2 cellular contexts compared by ENCODE assay signal in the genomic region with DNA sequence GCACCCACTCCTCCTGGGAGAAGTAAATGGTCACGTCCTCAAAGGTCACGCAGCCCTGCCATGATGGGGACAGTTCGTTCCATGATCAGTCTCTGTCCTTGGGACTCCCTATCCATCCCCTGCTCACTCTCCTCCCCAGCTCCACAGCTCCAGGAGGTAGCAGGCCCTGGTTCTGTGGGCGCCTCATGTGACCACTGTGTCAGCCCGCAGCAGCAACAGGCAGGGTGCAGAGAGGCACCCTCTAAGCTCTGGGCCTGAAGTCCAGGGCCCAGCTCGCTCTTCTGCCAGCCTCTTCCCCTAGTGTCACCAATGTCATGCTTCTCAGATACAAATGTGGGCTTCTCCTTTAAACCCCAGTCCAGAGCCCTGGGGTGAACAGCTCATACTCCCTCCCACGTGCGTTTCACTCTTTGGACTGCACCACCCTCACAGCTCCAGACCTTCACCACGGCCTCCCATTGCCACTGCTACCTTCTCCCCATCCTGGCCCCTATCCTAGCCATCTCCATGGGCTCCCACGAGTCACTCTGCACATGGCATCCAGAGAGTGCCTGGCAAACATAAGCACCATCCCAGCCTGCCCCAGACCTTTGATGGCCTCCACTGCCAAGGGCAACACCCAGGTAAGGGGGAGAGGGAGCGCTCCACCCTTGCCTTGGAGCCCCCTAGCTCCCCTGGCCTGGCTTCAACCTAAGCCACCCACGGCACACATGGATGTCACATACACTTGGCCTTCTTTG.
TF ChIP-seq lines count a peak whose summit lies in the region.

No MANE protein-coding gene starts in this region.

TF ChIP-seq in IMR-90, 13 proteins besides CTCF, POLR2A, EP300 and RAD21:
- TF ChIP-seq NFE2L2 (IDR thresholded peaks at IDR 0.05; ENCODE audit: low read depth, low read length): no peak
- TF ChIP-seq USF2 (IDR thresholded peaks at IDR 0.05; ENCODE audit: low read depth, low read length): no peak
- no peak for TF ChIP-seq MAZ (IDR thresholded peaks at IDR 0.05; ENCODE audit: borderline replicate concordance, low read depth, low read length)
- TF ChIP-seq MAFK (IDR thresholded peaks at IDR 0.05; ENCODE audit: low read depth, low read length): no peak
- no peak for TF ChIP-seq CHD1 (IDR thresholded peaks at IDR 0.05; ENCODE audit: low read depth, low read length)
- TF ChIP-seq CEBPB (IDR thresholded peaks at IDR 0.05; ENCODE audit: low read depth, low read length): no peak
- TF ChIP-seq SMC3 (IDR thresholded peaks at IDR 0.05; ENCODE audit: low read depth, low read length): no peak
- TF ChIP-seq BHLHE40 (IDR thresholded peaks at IDR 0.05; ENCODE audit: low read depth, low read length): no peak
- no peak for TF ChIP-seq RFX5 (IDR thresholded peaks at IDR 0.05; ENCODE audit: low read depth, low read length)
- TF ChIP-seq RCOR1 (IDR thresholded peaks at IDR 0.05; ENCODE audit: insufficient replicate concordance, low read length): no peak
- no peak for TF ChIP-seq MXI1 (IDR thresholded peaks at IDR 0.05; ENCODE audit: borderline replicate concordance, low read depth, low read length)
- TF ChIP-seq ELK1 (IDR thresholded peaks at IDR 0.05; ENCODE audit: borderline replicate concordance, low read depth, low read length): no peak
- no peak for TF ChIP-seq FOS (IDR thresholded peaks at IDR 0.05; ENCODE audit: low read depth, low read length)

TF ChIP-seq in K562, 482 proteins besides CTCF, POLR2A, EP300 and RAD21:
- no peak for TF ChIP-seq POLR2B (IDR thresholded peaks at IDR 0.05; ENCODE audit: low read depth, partially characterized antibody)
- TF ChIP-seq SRSF7 (optimal IDR thresholded peaks at IDR 0.05; ENCODE audit: low read depth, low read length): no peak
- no peak for TF ChIP-seq RFX1 (IDR thresholded peaks at IDR 0.05)
- TF ChIP-seq POLR2G (IDR thresholded peaks at IDR 0.05; ENCODE audit: low read depth, low read length): 0 out of 2 replicates have a peak, but pooled peaks have one; percentile 32
- no peak for TF ChIP-seq PHTF2 (CRISPR knock-in tag; IDR thresholded peaks at IDR 0.05)
- TF ChIP-seq TRIM25 (IDR thresholded peaks at IDR 0.05; ENCODE audit: borderline replicate concordance): no peak
- TF ChIP-seq SIRT6 (IDR thresholded peaks at IDR 0.05; ENCODE audit: low read depth, low read length): no peak
- TF ChIP-seq, protein P1, sequence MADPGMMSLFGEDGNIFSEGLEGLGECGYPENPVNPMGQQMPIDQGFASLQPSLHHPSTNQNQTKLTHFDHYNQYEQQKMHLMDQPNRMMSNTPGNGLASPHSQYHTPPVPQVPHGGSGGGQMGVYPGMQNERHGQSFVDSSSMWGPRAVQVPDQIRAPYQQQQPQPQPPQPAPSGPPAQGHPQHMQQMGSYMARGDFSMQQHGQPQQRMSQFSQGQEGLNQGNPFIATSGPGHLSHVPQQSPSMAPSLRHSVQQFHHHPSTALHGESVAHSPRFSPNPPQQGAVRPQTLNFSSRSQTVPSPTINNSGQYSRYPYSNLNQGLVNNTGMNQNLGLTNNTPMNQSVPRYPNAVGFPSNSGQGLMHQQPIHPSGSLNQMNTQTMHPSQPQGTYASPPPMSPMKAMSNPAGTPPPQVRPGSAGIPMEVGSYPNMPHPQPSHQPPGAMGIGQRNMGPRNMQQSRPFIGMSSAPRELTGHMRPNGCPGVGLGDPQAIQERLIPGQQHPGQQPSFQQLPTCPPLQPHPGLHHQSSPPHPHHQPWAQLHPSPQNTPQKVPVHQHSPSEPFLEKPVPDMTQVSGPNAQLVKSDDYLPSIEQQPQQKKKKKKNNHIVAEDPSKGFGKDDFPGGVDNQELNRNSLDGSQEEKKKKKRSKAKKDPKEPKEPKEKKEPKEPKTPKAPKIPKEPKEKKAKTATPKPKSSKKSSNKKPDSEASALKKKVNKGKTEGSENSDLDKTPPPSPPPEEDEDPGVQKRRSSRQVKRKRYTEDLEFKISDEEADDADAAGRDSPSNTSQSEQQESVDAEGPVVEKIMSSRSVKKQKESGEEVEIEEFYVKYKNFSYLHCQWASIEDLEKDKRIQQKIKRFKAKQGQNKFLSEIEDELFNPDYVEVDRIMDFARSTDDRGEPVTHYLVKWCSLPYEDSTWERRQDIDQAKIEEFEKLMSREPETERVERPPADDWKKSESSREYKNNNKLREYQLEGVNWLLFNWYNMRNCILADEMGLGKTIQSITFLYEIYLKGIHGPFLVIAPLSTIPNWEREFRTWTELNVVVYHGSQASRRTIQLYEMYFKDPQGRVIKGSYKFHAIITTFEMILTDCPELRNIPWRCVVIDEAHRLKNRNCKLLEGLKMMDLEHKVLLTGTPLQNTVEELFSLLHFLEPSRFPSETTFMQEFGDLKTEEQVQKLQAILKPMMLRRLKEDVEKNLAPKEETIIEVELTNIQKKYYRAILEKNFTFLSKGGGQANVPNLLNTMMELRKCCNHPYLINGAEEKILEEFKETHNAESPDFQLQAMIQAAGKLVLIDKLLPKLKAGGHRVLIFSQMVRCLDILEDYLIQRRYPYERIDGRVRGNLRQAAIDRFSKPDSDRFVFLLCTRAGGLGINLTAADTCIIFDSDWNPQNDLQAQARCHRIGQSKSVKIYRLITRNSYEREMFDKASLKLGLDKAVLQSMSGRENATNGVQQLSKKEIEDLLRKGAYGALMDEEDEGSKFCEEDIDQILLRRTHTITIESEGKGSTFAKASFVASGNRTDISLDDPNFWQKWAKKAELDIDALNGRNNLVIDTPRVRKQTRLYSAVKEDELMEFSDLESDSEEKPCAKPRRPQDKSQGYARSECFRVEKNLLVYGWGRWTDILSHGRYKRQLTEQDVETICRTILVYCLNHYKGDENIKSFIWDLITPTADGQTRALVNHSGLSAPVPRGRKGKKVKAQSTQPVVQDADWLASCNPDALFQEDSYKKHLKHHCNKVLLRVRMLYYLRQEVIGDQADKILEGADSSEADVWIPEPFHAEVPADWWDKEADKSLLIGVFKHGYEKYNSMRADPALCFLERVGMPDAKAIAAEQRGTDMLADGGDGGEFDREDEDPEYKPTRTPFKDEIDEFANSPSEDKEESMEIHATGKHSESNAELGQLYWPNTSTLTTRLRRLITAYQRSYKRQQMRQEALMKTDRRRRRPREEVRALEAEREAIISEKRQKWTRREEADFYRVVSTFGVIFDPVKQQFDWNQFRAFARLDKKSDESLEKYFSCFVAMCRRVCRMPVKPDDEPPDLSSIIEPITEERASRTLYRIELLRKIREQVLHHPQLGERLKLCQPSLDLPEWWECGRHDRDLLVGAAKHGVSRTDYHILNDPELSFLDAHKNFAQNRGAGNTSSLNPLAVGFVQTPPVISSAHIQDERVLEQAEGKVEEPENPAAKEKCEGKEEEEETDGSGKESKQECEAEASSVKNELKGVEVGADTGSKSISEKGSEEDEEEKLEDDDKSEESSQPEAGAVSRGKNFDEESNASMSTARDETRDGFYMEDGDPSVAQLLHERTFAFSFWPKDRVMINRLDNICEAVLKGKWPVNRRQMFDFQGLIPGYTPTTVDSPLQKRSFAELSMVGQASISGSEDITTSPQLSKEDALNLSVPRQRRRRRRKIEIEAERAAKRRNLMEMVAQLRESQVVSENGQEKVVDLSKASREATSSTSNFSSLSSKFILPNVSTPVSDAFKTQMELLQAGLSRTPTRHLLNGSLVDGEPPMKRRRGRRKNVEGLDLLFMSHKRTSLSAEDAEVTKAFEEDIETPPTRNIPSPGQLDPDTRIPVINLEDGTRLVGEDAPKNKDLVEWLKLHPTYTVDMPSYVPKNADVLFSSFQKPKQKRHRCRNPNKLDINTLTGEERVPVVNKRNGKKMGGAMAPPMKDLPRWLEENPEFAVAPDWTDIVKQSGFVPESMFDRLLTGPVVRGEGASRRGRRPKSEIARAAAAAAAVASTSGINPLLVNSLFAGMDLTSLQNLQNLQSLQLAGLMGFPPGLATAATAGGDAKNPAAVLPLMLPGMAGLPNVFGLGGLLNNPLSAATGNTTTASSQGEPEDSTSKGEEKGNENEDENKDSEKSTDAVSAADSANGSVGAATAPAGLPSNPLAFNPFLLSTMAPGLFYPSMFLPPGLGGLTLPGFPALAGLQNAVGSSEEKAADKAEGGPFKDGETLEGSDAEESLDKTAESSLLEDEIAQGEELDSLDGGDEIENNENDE (IDR thresholded peaks at IDR 0.05; ENCODE audit: low read depth, low read length): no peak
- TF ChIP-seq NR3C1 (CRISPR knock-in tag; IDR thresholded peaks at IDR 0.05): no peak
- TF ChIP-seq, protein P2, sequence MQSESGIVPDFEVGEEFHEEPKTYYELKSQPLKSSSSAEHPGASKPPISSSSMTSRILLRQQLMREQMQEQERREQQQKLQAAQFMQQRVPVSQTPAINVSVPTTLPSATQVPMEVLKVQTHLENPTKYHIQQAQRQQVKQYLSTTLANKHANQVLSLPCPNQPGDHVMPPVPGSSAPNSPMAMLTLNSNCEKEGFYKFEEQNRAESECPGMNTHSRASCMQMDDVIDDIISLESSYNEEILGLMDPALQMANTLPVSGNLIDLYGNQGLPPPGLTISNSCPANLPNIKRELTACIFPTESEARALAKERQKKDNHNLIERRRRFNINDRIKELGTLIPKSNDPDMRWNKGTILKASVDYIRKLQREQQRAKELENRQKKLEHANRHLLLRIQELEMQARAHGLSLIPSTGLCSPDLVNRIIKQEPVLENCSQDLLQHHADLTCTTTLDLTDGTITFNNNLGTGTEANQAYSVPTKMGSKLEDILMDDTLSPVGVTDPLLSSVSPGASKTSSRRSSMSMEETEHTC (IDR thresholded peaks at IDR 0.05): no peak
- no peak for TF ChIP-seq IRF2 (CRISPR knock-in tag; IDR thresholded peaks at IDR 0.05)
- TF ChIP-seq RBFOX2 (IDR thresholded peaks at IDR 0.05; ENCODE audit: low read depth, low read length): peak; percentile 65
- no peak for TF ChIP-seq ZBTB8A (IDR thresholded peaks at IDR 0.05; ENCODE audit: partially characterized antibody)
- no peak for TF ChIP-seq ELF4 (CRISPR knock-in tag; IDR thresholded peaks at IDR 0.05)
